Comparison of ENCODE assay signal across 1 cellular context in the genomic region with DNA sequence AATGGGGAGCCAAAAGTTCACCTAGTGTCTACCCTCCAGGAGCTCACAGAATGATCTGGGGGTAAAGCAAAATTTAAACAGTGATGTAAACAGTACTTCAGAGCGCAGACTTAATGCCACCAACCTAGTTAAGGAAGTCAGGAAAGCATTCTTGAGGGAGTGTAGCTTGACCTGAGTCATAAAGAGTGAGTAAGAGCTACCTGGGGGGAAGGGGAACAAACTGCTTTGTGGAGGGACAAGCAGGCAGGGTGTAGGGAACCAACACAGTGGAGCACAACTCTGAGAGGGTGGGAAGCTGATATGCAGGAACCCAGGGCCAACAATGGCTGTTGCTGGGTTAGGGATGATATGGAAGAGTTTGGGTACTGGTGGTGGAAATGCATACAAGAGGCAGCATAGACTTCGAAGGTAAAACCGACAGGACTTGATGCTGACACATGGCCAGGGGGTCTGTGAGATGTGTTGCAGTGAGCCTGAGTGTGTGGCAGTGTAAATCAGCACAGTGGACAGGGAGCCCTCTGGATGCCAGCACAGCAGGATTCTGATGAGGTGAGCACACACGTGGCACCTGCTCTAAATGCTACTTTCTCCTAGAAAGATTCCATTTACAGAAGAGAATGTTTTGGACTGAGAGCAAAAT.
TF ChIP-seq lines count a peak whose summit lies in the region.

No MANE protein-coding gene starts in this region.

TF ChIP-seq in HEK293, 187 proteins besides CTCF, POLR2A, EP300 and RAD21 (continued from another document):
- TF ChIP-seq, protein P1, sequence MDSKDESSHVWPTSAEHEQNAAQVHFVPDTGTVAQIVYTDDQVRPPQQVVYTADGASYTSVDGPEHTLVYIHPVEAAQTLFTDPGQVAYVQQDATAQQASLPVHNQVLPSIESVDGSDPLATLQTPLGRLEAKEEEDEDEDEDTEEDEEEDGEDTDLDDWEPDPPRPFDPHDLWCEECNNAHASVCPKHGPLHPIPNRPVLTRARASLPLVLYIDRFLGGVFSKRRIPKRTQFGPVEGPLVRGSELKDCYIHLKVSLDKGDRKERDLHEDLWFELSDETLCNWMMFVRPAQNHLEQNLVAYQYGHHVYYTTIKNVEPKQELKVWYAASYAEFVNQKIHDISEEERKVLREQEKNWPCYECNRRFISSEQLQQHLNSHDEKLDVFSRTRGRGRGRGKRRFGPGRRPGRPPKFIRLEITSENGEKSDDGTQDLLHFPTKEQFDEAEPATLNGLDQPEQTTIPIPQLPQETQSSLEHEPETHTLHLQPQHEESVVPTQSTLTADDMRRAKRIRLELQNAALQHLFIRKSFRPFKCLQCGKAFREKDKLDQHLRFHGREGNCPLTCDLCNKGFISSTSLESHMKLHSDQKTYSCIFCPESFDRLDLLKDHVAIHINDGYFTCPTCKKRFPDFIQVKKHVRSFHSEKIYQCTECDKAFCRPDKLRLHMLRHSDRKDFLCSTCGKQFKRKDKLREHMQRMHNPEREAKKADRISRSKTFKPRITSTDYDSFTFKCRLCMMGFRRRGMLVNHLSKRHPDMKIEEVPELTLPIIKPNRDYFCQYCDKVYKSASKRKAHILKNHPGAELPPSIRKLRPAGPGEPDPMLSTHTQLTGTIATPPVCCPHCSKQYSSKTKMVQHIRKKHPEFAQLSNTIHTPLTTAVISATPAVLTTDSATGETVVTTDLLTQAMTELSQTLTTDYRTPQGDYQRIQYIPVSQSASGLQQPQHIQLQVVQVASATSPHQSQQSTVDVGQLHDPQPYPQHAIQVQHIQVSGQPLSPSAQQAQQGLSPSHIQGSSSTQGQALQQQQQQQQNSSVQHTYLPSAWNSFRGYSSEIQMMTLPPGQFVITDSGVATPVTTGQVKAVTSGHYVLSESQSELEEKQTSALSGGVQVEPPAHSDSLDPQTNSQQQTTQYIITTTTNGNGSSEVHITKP (tag by site-specific recombination; IDR thresholded peaks at IDR 0.05): no peak
- TF ChIP-seq ZBTB20 (tag by site-specific recombination; IDR thresholded peaks at IDR 0.05): no peak
- TF ChIP-seq MZF1 (tag by site-specific recombination; IDR thresholded peaks at IDR 0.05; ENCODE audit: borderline replicate concordance): no peak
- TF ChIP-seq ZNF248 (tag by site-specific recombination; IDR thresholded peaks at IDR 0.05): no peak
- peak; percentile 46; the same call in 1 of the 2 replicates for TF ChIP-seq ZBTB48 (tag by site-specific recombination; IDR thresholded peaks at IDR 0.05)
- no peak for TF ChIP-seq ZNF23 (tag by site-specific recombination; IDR thresholded peaks at IDR 0.05; ENCODE audit: borderline replicate concordance)
- TF ChIP-seq, protein P2, sequence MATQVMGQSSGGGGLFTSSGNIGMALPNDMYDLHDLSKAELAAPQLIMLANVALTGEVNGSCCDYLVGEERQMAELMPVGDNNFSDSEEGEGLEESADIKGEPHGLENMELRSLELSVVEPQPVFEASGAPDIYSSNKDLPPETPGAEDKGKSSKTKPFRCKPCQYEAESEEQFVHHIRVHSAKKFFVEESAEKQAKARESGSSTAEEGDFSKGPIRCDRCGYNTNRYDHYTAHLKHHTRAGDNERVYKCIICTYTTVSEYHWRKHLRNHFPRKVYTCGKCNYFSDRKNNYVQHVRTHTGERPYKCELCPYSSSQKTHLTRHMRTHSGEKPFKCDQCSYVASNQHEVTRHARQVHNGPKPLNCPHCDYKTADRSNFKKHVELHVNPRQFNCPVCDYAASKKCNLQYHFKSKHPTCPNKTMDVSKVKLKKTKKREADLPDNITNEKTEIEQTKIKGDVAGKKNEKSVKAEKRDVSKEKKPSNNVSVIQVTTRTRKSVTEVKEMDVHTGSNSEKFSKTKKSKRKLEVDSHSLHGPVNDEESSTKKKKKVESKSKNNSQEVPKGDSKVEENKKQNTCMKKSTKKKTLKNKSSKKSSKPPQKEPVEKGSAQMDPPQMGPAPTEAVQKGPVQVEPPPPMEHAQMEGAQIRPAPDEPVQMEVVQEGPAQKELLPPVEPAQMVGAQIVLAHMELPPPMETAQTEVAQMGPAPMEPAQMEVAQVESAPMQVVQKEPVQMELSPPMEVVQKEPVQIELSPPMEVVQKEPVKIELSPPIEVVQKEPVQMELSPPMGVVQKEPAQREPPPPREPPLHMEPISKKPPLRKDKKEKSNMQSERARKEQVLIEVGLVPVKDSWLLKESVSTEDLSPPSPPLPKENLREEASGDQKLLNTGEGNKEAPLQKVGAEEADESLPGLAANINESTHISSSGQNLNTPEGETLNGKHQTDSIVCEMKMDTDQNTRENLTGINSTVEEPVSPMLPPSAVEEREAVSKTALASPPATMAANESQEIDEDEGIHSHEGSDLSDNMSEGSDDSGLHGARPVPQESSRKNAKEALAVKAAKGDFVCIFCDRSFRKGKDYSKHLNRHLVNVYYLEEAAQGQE (tag by site-specific recombination; IDR thresholded peaks at IDR 0.05): peak; percentile 51; the same call in 1 of the 2 replicates
- TF ChIP-seq, protein P3, sequence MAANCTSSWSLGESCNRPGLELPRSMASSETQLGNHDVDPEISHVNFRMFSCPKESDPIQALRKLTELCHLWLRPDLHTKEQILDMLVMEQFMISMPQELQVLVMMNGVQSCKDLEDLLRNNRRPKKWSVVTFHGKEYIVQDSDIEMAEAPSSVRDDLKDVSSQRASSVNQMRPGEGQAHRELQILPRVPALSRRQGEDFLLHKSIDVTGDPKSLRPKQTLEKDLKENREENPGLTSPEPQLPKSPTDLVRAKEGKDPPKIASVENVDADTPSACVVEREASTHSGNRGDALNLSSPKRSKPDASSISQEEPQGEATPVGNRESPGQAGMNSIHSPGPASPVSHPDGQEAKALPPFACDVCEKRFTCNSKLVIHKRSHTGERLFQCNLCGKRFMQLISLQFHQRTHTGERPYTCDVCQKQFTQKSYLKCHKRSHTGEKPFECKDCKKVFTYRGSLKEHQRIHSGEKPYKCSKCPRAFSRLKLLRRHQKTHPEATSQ (tag by site-specific recombination; IDR thresholded peaks at IDR 0.05): peak; percentile 97
- no peak for TF ChIP-seq SCRT2 (tag by site-specific recombination; IDR thresholded peaks at IDR 0.05)
- no peak for TF ChIP-seq ZNF391 (tag by site-specific recombination; IDR thresholded peaks at IDR 0.05; ENCODE audit: borderline replicate concordance, low read depth)
